ENCODE assay signal across 8 cellular contexts in genomic region chr14:21071225-21072041, GRCh38. TPM values are rescaled to one million over a fixed set of nuclear protein-coding genes. Genes with fewer than 3 reads are reported as not detected.
A peak's percentile ranks its signal among the peaks of the same experiment; 100 is the strongest.
DNase-seq lines count a peak whose midpoint lies in the region; ATAC-seq, FAIRE-seq and TF ChIP-seq lines count a peak whose summit lies in the region.

No MANE protein-coding gene starts in this region.

- DNase-seq in GM03348 (ENCODE audit: low spot score): peak; percentile 95
- peak; percentile 94 for DNase-seq in GM23338 (ENCODE audit: low spot score)
- peak; percentile 96 to 97 for DNase-seq in Kasumi-1 (lab: John Stamatoyannopoulos, UW)
- DNase-seq in RPMI7951 (ENCODE audit: low read depth): peak; percentile 95
- peak; percentile 94 for DNase-seq in astrocyte (ENCODE audit: low read depth)
- DNase-seq in right cardiac atrium: peak; percentile 93 to 96 (median 93)
- DNase-seq in trophoblast cell: peak; percentile 28 to 58
- no peak for DNase-seq in NCI-H187 treated with DMSO at 0.1 percent for 48 hours (lab: John Stamatoyannopoulos, UW)

- H4K20me1 ChIP-seq in GM23338 (replicated peaks; ENCODE audit: insufficient read depth) (peaks cover 3% of the 10 kb centered on the region; the same call in 1 of the 2 replicates), astrocyte (ENCODE audit: insufficient read depth, low read length) (peaks cover 45% of the 10 kb centered on the region)

- no peaks in the 10 kb centered on the region for H3K9me3 ChIP-seq in astrocyte (ENCODE audit: insufficient read depth, low read depth, low read length)
- H3K9me3 ChIP-seq in right cardiac atrium (ENCODE audit: control insufficient read depth, low read length): no peaks in the 10 kb centered on the region
- no peaks in the 10 kb centered on the region for H3K9me3 ChIP-seq in trophoblast cell (ENCODE audit: insufficient read depth, low read depth, low read length)

- intact Hi-C loops in right cardiac atrium (cut with DNase I): loop anchor here in 1 of 4 donors (2.0 kb wide), 1 partner anchor 33 kb away; no protein-coding TSS in a partner anchor

- H3K9ac ChIP-seq in astrocyte (ENCODE audit: low read length) (peak overlapping the region; percentile 98), trophoblast cell (ENCODE audit: low read length) (peak overlapping the region; percentile 87)

- H3K27me3 Mint-ChIP-seq in GM23338 (ENCODE audit: insufficient read depth, low read depth, poor library complexity): peaks cover 23% of the 10 kb centered on the region
- H3K27me3 Mint-ChIP-seq in astrocyte (ENCODE audit: low read depth, unreplicated experiment): no peaks in the 10 kb centered on the region

- peak overlapping the region; percentile 91 for H2AFZ ChIP-seq in GM23338
- H2AFZ ChIP-seq in astrocyte (ENCODE audit: low read depth, low read length): peak overlapping the region; percentile 58
- peak overlapping the region; percentile 53 for H2AFZ ChIP-seq in trophoblast cell (ENCODE audit: insufficient read depth, low read length, poor library complexity)

- H4K91ac ChIP-seq in trophoblast cell (ENCODE audit: low read depth, low read length): peak overlapping the region; percentile 99

- peaks cover 24% of the 10 kb centered on the region for H3K79me1 ChIP-seq in trophoblast cell (ENCODE audit: low read length)

- peaks cover 4% of the 10 kb centered on the region; the same call in 1 of the 2 replicates for H3K36me3 ChIP-seq in GM23338 (ENCODE audit: insufficient read depth)
- peaks cover 26% of the 10 kb centered on the region for H3K36me3 ChIP-seq in astrocyte (ENCODE audit: insufficient read depth, low read length)
- peaks cover 30 to 36% of the 10 kb centered on the region in 2 experiments for H3K36me3 ChIP-seq in trophoblast cell (ENCODE audit: control insufficient read depth in 1 of 2, insufficient read depth in 2 of 2, low read length in 2 of 2)

- H3K14ac ChIP-seq in trophoblast cell (ENCODE audit: low read length): peak overlapping the region; percentile 91

- peak overlapping the region; percentile 66 for H3K4ac ChIP-seq in trophoblast cell (ENCODE audit: low read depth, low read length)

- ATAC-seq in GM23338 (peak; percentile 47), right cardiac atrium (peak; percentile 78 to 79)

- H3K23ac ChIP-seq in trophoblast cell (ENCODE audit: low read length): peak overlapping the region; percentile 23

- no peaks in the 10 kb centered on the region for H3K9me2 ChIP-seq in GM23338 (ENCODE audit: insufficient read depth)

- H3K27ac Mint-ChIP-seq in GM23338 (peak overlapping the region; percentile 96), astrocyte (ENCODE audit: unreplicated experiment) (peak overlapping the region; percentile 98)

- peak overlapping the region; percentile 31 for H2AK5ac ChIP-seq in trophoblast cell (ENCODE audit: low read length)

- no peak for FAIRE-seq in astrocyte (lab: Jason Lieb, UNC)

- H2BK5ac ChIP-seq in trophoblast cell (ENCODE audit: low read depth, low read length, poor library complexity): peak overlapping the region; percentile 96

- H3K4me1 Mint-ChIP-seq in GM23338: peaks cover 35% of the 10 kb centered on the region
- H3K4me1 Mint-ChIP-seq in astrocyte (ENCODE audit: low read depth, unreplicated experiment): peaks cover 29% of the 10 kb centered on the region

- H2BK120ac ChIP-seq in trophoblast cell (ENCODE audit: insufficient read depth, low read length, poor library complexity): peak overlapping the region; percentile 96

- H3K9me3 Mint-ChIP-seq in GM23338 (no peaks in the 10 kb centered on the region; the same call in 1 of the 3 replicates), astrocyte (ENCODE audit: unreplicated experiment) (no peaks in the 10 kb centered on the region)

- peak overlapping the region; percentile 95 for H3K4me3 ChIP-seq in GM23338
- peak overlapping the region; percentile 81 for H3K4me3 ChIP-seq in astrocyte (ENCODE audit: insufficient read depth, low read depth, low read length)
- H3K4me3 ChIP-seq in right cardiac atrium (ENCODE audit: low read length): peak overlapping the region; percentile 70
- H3K4me3 ChIP-seq in trophoblast cell (ENCODE audit: low read depth, low read length): peak overlapping the region; percentile 82

- H3K4me1 ChIP-seq in GM23338 (ENCODE audit: insufficient read depth): peaks cover 13% of the 10 kb centered on the region
- peaks cover 32% of the 10 kb centered on the region for H3K4me1 ChIP-seq in astrocyte (ENCODE audit: insufficient read depth, low read length)
- H3K4me1 ChIP-seq in right cardiac atrium (ENCODE audit: control insufficient read depth, insufficient read depth, low read length): peaks cover 3% of the 10 kb centered on the region
- H3K4me1 ChIP-seq in trophoblast cell (ENCODE audit: control insufficient read depth in 1 of 2, insufficient read depth in 2 of 2, low read length in 2 of 2): peaks cover 15 to 18% of the 10 kb centered on the region in 2 experiments

- peak overlapping the region; percentile 84 for H4K12ac ChIP-seq in trophoblast cell (ENCODE audit: low read depth, low read length)

- under 1% methylated on average over 37 of the region's 37 CpGs for WGBS in right cardiac atrium
- no CpG with 5 or more reads among the region's 37 CpGs for WGBS in trophoblast cell (ENCODE audit: extremely low coverage, insufficient coverage, insufficient read length)

- H3K27me3 ChIP-seq in GM23338 (ENCODE audit: insufficient read depth) (peaks cover 27% of the 10 kb centered on the region), astrocyte (ENCODE audit: insufficient read depth, low read length) (no peaks in the 10 kb centered on the region), right cardiac atrium (ENCODE audit: control insufficient read depth, insufficient read depth) (no peaks in the 10 kb centered on the region), trophoblast cell (ENCODE audit: insufficient read depth, low read length) (no peaks in the 10 kb centered on the region)

- H3K79me2 ChIP-seq in GM23338 (replicated peaks; ENCODE audit: insufficient read depth): peaks cover 6% of the 10 kb centered on the region
- peaks cover 49% of the 10 kb centered on the region for H3K79me2 ChIP-seq in astrocyte (ENCODE audit: insufficient read depth, low read length)
- H3K79me2 ChIP-seq in trophoblast cell (ENCODE audit: control insufficient read depth, insufficient read depth, low read length, poor library complexity): peaks cover 10% of the 10 kb centered on the region

- peaks cover 17% of the 10 kb centered on the region for H3F3A ChIP-seq in GM23338 (replicated peaks; ENCODE audit: low read depth)

- peak overlapping the region; percentile 98 for H3K4me2 ChIP-seq in GM23338
- H3K4me2 ChIP-seq in astrocyte (ENCODE audit: low read length): peak overlapping the region; percentile 99
- peak overlapping the region; percentile 97 for H3K4me2 ChIP-seq in trophoblast cell (ENCODE audit: low read length)

- H3K4me3 Mint-ChIP-seq in GM23338 (peak overlapping the region; percentile 97), astrocyte (ENCODE audit: unreplicated experiment) (peak overlapping the region; percentile 94)

- peaks cover 39% of the 10 kb centered on the region for H3K36me3 Mint-ChIP-seq in GM23338 (ENCODE audit: low read depth)
- peaks cover 21% of the 10 kb centered on the region for H3K36me3 Mint-ChIP-seq in astrocyte (ENCODE audit: low read depth, unreplicated experiment)

- peak overlapping the region; percentile 88 for H3K18ac ChIP-seq in trophoblast cell (ENCODE audit: low read length)

- H4K8ac ChIP-seq in trophoblast cell (ENCODE audit: low read depth, low read length): peak overlapping the region; percentile 91

- H2BK12ac ChIP-seq in trophoblast cell (ENCODE audit: low read length): peak overlapping the region; percentile 61

- H3K27ac ChIP-seq in GM23338 (ENCODE audit: low read depth) (peak overlapping the region; percentile 92), astrocyte (ENCODE audit: low read depth, low read length) (peak overlapping the region; percentile 97), right cardiac atrium (ENCODE audit: low read length) (peak overlapping the region; percentile 78), trophoblast cell (ENCODE audit: low read depth, low read length) (peak overlapping the region; percentile 99)

- TF ChIP-seq CTCF in GM23338 (conservative IDR thresholded peaks at IDR 0.05; ENCODE audit: low read depth in 2 of 2) (no peak), astrocyte (IDR thresholded peaks at IDR 0.05; ENCODE audit: insufficient read depth, low read depth, low read length) (no peak)

RNA-seq across cellular contexts. Expression of gene ARHGEF40, which starts 1.3 kb away (rescaled TPM):
- total RNA-seq in GM23338 (2014; rRNA removed; shearing (Covaris generic)): 38.6 and 44.6 TPM in 2 replicates
- polyA plus RNA-seq in GM23338 (2016; fragmentation: Nextera tagmentation; extraction: Ambion mirVana) (17.7 and 21.5 TPM in 2 replicates), right cardiac atrium (15.1 TPM)
- total RNA-seq in RPMI7951 (2014; rRNA removed; shearing (Covaris generic)): 26.0 and 38.4 TPM in 2 replicates
- total RNA-seq in astrocyte (99.9 and 129 TPM in 2 replicates), right cardiac atrium (10 to 100 TPM; 19.8 to 25.8 (median 21.0) TPM)
- 26.0 and 26.5 TPM in 2 replicates for polyA plus RNA-seq in trophoblast cell (2013)

RNA-seq across cellular contexts. Expression of gene RNASE8, which starts 13.8 kb away (rescaled TPM):
- total RNA-seq in GM23338 (2014; rRNA removed; shearing (Covaris generic)): not detected in 2 replicates
- polyA plus RNA-seq in GM23338 (2016; fragmentation: Nextera tagmentation; extraction: Ambion mirVana): not detected in 2 replicates
- total RNA-seq in RPMI7951 (2014; rRNA removed; shearing (Covaris generic)): not detected in 2 replicates
- total RNA-seq in astrocyte: not detected in 2 replicates
- not detected for total RNA-seq in right cardiac atrium
- polyA plus RNA-seq in right cardiac atrium: not detected
- polyA plus RNA-seq in trophoblast cell (2013): not detected in 2 replicates

RNA-seq across cellular contexts. Expression of gene ZNF219, which starts 27.0 kb away (rescaled TPM):
- total RNA-seq in GM23338 (2014; rRNA removed; shearing (Covaris generic)): 148 and 153 TPM in 2 replicates
- polyA plus RNA-seq in GM23338 (2016; fragmentation: Nextera tagmentation; extraction: Ambion mirVana): 35.5 and 37.7 TPM in 2 replicates
- 2.9 and 4.2 TPM in 2 replicates for total RNA-seq in RPMI7951 (2014; rRNA removed; shearing (Covaris generic))
- 24.2 and 31.9 TPM in 2 replicates for total RNA-seq in astrocyte
- 10 to 100 TPM; 49.1 to 62.4 (median 56.1) TPM for total RNA-seq in right cardiac atrium
- polyA plus RNA-seq in right cardiac atrium: 68.6 TPM
- 11.7 and 12.0 TPM in 2 replicates for polyA plus RNA-seq in trophoblast cell (2013)

RNA-seq across cellular contexts. Expression of gene RNASE7, which starts 29.3 kb away (rescaled TPM):
- not detected in 2 replicates for total RNA-seq in GM23338 (2014; rRNA removed; shearing (Covaris generic))
- polyA plus RNA-seq in GM23338 (2016; fragmentation: Nextera tagmentation; extraction: Ambion mirVana) (not detected in 2 replicates), right cardiac atrium (not detected)
- not detected in 2 replicates for total RNA-seq in RPMI7951 (2014; rRNA removed; shearing (Covaris generic))
- total RNA-seq in astrocyte (0.19 TPM in 1 of 2 replicates, not detected in the other), right cardiac atrium (not detected)
- polyA plus RNA-seq in trophoblast cell (2013): 0.38 and 0.49 TPM in 2 replicates

RNA-seq across cellular contexts. Expression of gene TMEM253, which starts 29.4 kb away (rescaled TPM):
- total RNA-seq in GM23338 (2014; rRNA removed; shearing (Covaris generic)): 0.59 TPM in 1 of 2 replicates, not detected in the other
- polyA plus RNA-seq in GM23338 (2016; fragmentation: Nextera tagmentation; extraction: Ambion mirVana) (0.95 and 2.7 TPM in 2 replicates), right cardiac atrium (0.57 TPM)
- not detected in 2 replicates for total RNA-seq in RPMI7951 (2014; rRNA removed; shearing (Covaris generic))
- total RNA-seq in astrocyte (1.4 and 2.2 TPM in 2 replicates), right cardiac atrium (under 1 TPM; 0.28 to 0.63 (median 0.29) TPM)
- 0.54 and 0.62 TPM in 2 replicates for polyA plus RNA-seq in trophoblast cell (2013)
